ENCODE assay signal across 10 cellular contexts in the genomic region with DNA sequence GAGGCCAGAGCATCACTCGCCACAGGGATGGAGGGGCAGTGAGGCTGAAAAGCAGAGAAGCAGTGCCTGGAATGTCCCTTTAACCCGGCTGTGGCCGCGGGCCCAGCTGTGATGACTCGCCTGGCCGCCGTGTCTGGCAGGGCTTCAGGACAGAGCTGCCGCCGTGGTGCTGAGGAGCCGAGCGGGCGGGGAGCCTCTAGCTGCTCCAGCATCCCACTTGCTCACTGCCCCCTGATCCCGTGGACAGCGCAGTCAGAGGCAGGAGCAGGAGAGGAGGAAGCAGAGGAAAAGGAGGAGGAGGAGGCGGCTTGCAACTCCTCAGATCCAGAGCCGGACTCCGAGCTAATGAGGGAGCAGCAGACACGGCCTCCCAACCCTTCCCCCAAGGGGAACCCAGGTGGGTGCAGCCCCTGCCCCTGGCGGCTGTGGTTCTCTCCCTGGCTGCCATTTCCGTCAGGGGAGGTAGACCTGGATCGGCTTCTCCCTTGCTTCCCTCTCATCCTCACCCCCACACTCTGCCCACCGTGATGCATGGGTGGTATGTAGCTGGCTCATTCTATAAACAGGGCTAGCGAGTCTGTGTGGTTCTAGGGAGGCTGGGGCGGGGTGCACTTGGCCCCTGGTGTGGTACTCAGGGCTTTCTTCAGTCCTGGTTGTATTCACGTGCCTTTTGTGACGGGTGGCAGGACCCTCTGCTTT.
DNase-seq lines count a peak whose midpoint lies in the region; ATAC-seq and TF ChIP-seq lines count a peak whose summit lies in the region.
"Had no signal": no experiment of that assay in that cellular context is flagged by ENCODE, and none has a peak within 500 bp of the region (broad histone marks: within the 10 kb centered on the region; RNA-seq: fewer than 3 reads in every experiment).

No MANE protein-coding gene starts in this region.

- H3K4me3 ChIP-seq in PC-3 (ENCODE audit: low read length) (no peak overlapping the region), esophagus squamous epithelium (peak overlapping the region in 3 of 4 donors; percentile 2 to 58 (median 30))
- H3K4me3 ChIP-seq: cardiac muscle cell had no signal

- CTCF ChIA-PET in PC-3 (lab: Charles Lee): no interaction called here

- H3K9ac ChIP-seq in PC-3 (ENCODE audit: low read length): no peak overlapping the region

- TF ChIP-seq CTCF in PC-3 (conservative IDR thresholded peaks at IDR 0.05; ENCODE audit: low read depth, low read length): no peak
- no peak for TF ChIP-seq CTCF in esophagus squamous epithelium (IDR thresholded peaks at IDR 0.05)
- no peak for TF ChIP-seq CTCF in mesothelial cell of epicardium (IDR thresholded peaks at IDR 0.05; ENCODE audit: unreplicated experiment)

- H3K79me2 ChIP-seq in PC-3 (ENCODE audit: low read length): peaks cover 73% of the 10 kb centered on the region

- H3F3A ChIP-seq in PC-3 (ENCODE audit: low read length, unreplicated experiment): no peaks in the 10 kb centered on the region

- H3K4me2 ChIP-seq in PC-3 (ENCODE audit: low read length): no peak overlapping the region

- intact Hi-C loops in PC-3 (cut with micrococcal nuclease): no loop called here
- intact Hi-C loops in esophagus squamous epithelium (cut with DNase I): loop anchor here (5.0 kb wide), 1 partner anchor 163 kb away; no protein-coding TSS in a partner anchor

- H3K27ac ChIP-seq in PC-3 (ENCODE audit: low read length) (no peak overlapping the region), esophagus squamous epithelium (peak overlapping the region; percentile 51 to 87 (median 74))
- H3K27ac ChIP-seq: cardiac muscle cell had no signal

- no peak for TF ChIP-seq POLR2A in esophagus squamous epithelium (IDR thresholded peaks at IDR 0.05)

- H3K36me3 Mint-ChIP-seq in mesothelial cell of epicardium: peaks cover 15% of the 10 kb centered on the region

- peak; percentile 79 for ATAC-seq in PC-3

- no peaks in the 10 kb centered on the region for H3K9me2 ChIP-seq in PC-3 (replicated peaks; ENCODE audit: low read length)

- 36 to 45% methylated on average over 15 to 21 of the region's 26 CpGs for WGBS in esophagus squamous epithelium, 2 donors

- no peak overlapping the region for H2AFZ ChIP-seq in PC-3 (ENCODE audit: low read length)

- no peaks in the 10 kb centered on the region for H4K20me1 ChIP-seq in PC-3 (ENCODE audit: low read length)

- H3K36me3 ChIP-seq in PC-3 (ENCODE audit: low read depth, low read length) (peaks cover 26% of the 10 kb centered on the region; the same call in 1 of the 2 replicates), esophagus squamous epithelium (peaks cover 0 to 49% (median 5%) of the 10 kb centered on the region in 3 donors)

- no peak overlapping the region for H3K4me3 Mint-ChIP-seq in mesothelial cell of epicardium

- H3K27me3 Mint-ChIP-seq in mesothelial cell of epicardium (ENCODE audit: low read depth): no peaks in the 10 kb centered on the region

- DNase-seq in PC-3: peak; percentile 42
- DNase-seq in esophagus squamous epithelium (lab: John Stamatoyannopoulos, UW): no peak
- DNase-seq in mesothelial cell of epicardium (ENCODE audit: low spot score in 2 of 2, unreplicated experiment in 2 of 2): no peak
- DNase-seq in ureter (ENCODE audit: low spot score): peak; percentile 72
- no peak for DNase-seq in activated CD8-positive, alpha-beta memory T cell treated with anti-CD3 and anti-CD28 coated beads, Interleukin-2, amount 50 U/mL, for 4 hours
- DNase-seq in DMS53 (lab: John Stamatoyannopoulos, UW): no peak
- DNase-seq in stimulated activated CD4-positive, alpha-beta T cell treated with anti-CD3 and anti-CD28 coated beads, Interleukin-1b, Interleukin-23, amount 100 ng/mL, for 48 hours: no peak
- no peak for DNase-seq in T-helper 9 cell
- DNase-seq: stimulated activated CD4-positive, alpha-beta T cell treated with anti-CD3 and anti-CD28 coated beads, Interleukin-15, amount 100 ng/mL, for 24 hours had no signal

- peak overlapping the region; percentile 22 for H3K27ac Mint-ChIP-seq in mesothelial cell of epicardium

- H3K27me3 ChIP-seq in PC-3 (ENCODE audit: low read length) (no peaks in the 10 kb centered on the region), esophagus squamous epithelium (no peaks in the 10 kb centered on the region)
- H3K27me3 ChIP-seq: cardiac muscle cell had no signal

- BruUV-seq in PC-3 (replicated peaks; lab: Mats Ljungman, UMichigan): no TSS peak

- POLR2A ChIA-PET in PC-3 (lab: Charles Lee; ENCODE audit: unreplicated experiment): no interaction called here

- no peaks in the 10 kb centered on the region for H3K4me1 Mint-ChIP-seq in mesothelial cell of epicardium

- no peaks in the 10 kb centered on the region for H3K9me3 Mint-ChIP-seq in mesothelial cell of epicardium

- H3K4me1 ChIP-seq in PC-3 (ENCODE audit: insufficient read depth, low read length): peaks cover 21% of the 10 kb centered on the region
- peaks cover 33 to 94% (median 58%) of the 10 kb centered on the region in 3 donors for H3K4me1 ChIP-seq in esophagus squamous epithelium

- no peaks in the 10 kb centered on the region for H3K9me3 ChIP-seq in PC-3 (ENCODE audit: low read length)
- H3K9me3 ChIP-seq in esophagus squamous epithelium: no peaks in the 10 kb centered on the region

Comparison
In these comparisons a context has a peak if more than half of its experiments do, and no peak if none do; other contexts are left out.
1. DNase-seq: peak in PC-3 (single experiment) and ureter (single experiment); none in esophagus squamous epithelium (single experiment), mesothelial cell of epicardium (0 of 2), activated CD8-positive, alpha-beta memory T cell treated with anti-CD3 and anti-CD28 coated beads, Interleukin-2, amount 50 U/mL, for 4 hours (single experiment), DMS53 (single experiment), stimulated activated CD4-positive, alpha-beta T cell treated with anti-CD3 and anti-CD28 coated beads, Interleukin-1b, Interleukin-23, amount 100 ng/mL, for 48 hours (single experiment) and T-helper 9 cell (single experiment).